11 cellular contexts compared by ENCODE assay signal in the genomic region with DNA sequence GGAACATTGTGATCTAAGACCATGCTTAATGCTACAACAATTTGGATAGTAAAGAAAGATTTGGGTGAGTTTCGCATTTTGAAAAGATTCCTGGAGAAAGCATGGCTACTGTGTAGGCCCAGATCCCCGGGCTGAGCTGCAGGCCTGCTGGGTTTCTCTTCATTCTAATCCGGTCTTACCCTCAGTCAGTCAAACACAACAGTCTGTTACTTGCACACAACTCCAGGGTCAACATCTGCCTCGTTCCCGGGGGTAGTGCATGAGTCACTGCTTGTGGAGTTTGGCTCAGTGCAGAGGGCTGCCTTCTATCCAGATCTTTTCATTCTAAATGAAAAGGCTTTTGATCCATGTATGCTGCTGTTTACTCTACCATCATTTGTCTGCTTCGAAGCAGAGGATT.
DNase-seq lines count a peak whose midpoint lies in the region; ATAC-seq, FAIRE-seq and TF ChIP-seq lines count a peak whose summit lies in the region.
"Had no signal": no experiment of that assay in that cellular context is flagged by ENCODE, and none has a peak within 500 bp of the region (broad histone marks: within the 10 kb centered on the region; RNA-seq: fewer than 3 reads in every experiment).

No MANE protein-coding gene starts in this region.

- H3K4me1 ChIP-seq in left ventricle myocardium inferior: no peaks in the 10 kb centered on the region

- TF ChIP-seq CTCF in WERI-Rb-1 (IDR thresholded peaks at IDR 0.05; ENCODE audit: low read depth, low read length): no peak
- TF ChIP-seq CTCF in left ventricle myocardium inferior (IDR thresholded peaks at IDR 0.05; ENCODE audit: borderline replicate concordance): no peak

- DNase-seq in H7 (peak; percentile 37), WERI-Rb-1 (peak; percentile 68), left ventricle myocardium inferior (peak; percentile 25), putamen (ENCODE audit: low spot score) (peak; percentile 71), epidermal melanocyte (ENCODE audit: insufficient read length, low spot score) (no peak), GM12892 (ENCODE audit: insufficient read length) (no peak)
- DNase-seq: effector memory CD8-positive, alpha-beta T cell; naive B cell had no signal

- H3K27me3 ChIP-seq in H7 (ENCODE audit: control insufficient read depth, insufficient read depth, low read length) (no peaks in the 10 kb centered on the region), WERI-Rb-1 (ENCODE audit: insufficient read depth, low read depth, severe bottlenecking) (no peaks in the 10 kb centered on the region), left ventricle myocardium inferior (ENCODE audit: low read depth) (peaks cover 11% of the 10 kb centered on the region)

- H3K36me3 ChIP-seq in H7 (replicated peaks; ENCODE audit: control insufficient read depth, insufficient read depth, low read length): no peaks in the 10 kb centered on the region
- no peaks in the 10 kb centered on the region for H3K36me3 ChIP-seq in WERI-Rb-1
- no peaks in the 10 kb centered on the region for H3K36me3 ChIP-seq in left ventricle myocardium inferior

- H3K9me3 ChIP-seq in WERI-Rb-1 (ENCODE audit: severe bottlenecking): no peaks in the 10 kb centered on the region
- no peaks in the 10 kb centered on the region for H3K9me3 ChIP-seq in left ventricle myocardium inferior (replicated peaks)

- no peak for TF ChIP-seq POLR2A in GM12892 (IDR thresholded peaks at IDR 0.05; ENCODE audit: low read depth, low read length)

- intact Hi-C loops in left ventricle myocardium inferior (cut with micrococcal nuclease): no loop called here

- H3K4me3 ChIP-seq in H7 (ENCODE audit: insufficient read depth, low read depth, low read length): no peak overlapping the region
- H3K4me3 ChIP-seq in WERI-Rb-1 (ENCODE audit: low read depth, low read length): no peak overlapping the region
- no peak overlapping the region for H3K4me3 ChIP-seq in left ventricle myocardium inferior

- H3K27ac ChIP-seq in WERI-Rb-1 (peak overlapping the region; percentile 29; the same call in 1 of the 2 replicates), left ventricle myocardium inferior (replicated peaks) (no peak overlapping the region)

- FAIRE-seq in GM12892 (lab: Jason Lieb, UNC): no peak

- ATAC-seq in HG03571 (IDR thresholded peaks at IDR 0.05; ENCODE audit: unreplicated experiment) (no peak), GM18502 (IDR thresholded peaks at IDR 0.05; ENCODE audit: poor library complexity, unreplicated experiment) (no peak)
- ATAC-seq: effector memory CD8-positive, alpha-beta T cell; Panc1 had no signal

Comparison
In these comparisons a context has a peak if more than half of its experiments do, and no peak if none do; other contexts are left out.
1. DNase-seq: peak in H7 (single experiment), WERI-Rb-1 (single experiment), left ventricle myocardium inferior (single experiment) and putamen (single experiment); none in epidermal melanocyte (single experiment) and GM12892 (single experiment).